ENCODE assay signal across 14 cellular contexts in genomic region chr6:154371337-154371736, GRCh38.
"Had no signal": no experiment of that assay in that cellular context is flagged by ENCODE, and none has a peak within 500 bp of the region (broad histone marks: within the 10 kb centered on the region; RNA-seq: fewer than 3 reads in every experiment).

No MANE protein-coding gene starts in this region.

- H3K27ac ChIP-seq: breast epithelium, foreskin keratinocyte, left lung, ovary, testis, upper lobe of right lung had no signal

- H3K9me3 ChIP-seq: left lung, ovary, testis, upper lobe of right lung had no signal

- H3K4me1 ChIP-seq: breast epithelium, testis, upper lobe of right lung had no signal

- ATAC-seq: activated T-cell treated with anti-CD3 and anti-CD28 coated beads, Interleukin-2, amount 50 U/mL, for 72 hours; esophagus mucosa; foreskin keratinocyte; stimulated activated naive CD8-positive, alpha-beta T cell treated with anti-CD3 and anti-CD28 coated beads, Interleukin-15, amount 100 ng/mL, for 72 hours had no signal

- H3K27me3 ChIP-seq: breast epithelium, dorsolateral prefrontal cortex, foreskin keratinocyte, left lung, ovary, testis, upper lobe of right lung had no signal

- DNase-seq: activated CD4-positive, alpha-beta memory T cell treated with anti-CD3 and anti-CD28 coated beads, Interleukin-2, amount 10 ng/mL, durations not matched to agents 7 days and 5 days; activated CD8-positive, alpha-beta memory T cell treated with anti-CD3 and anti-CD28 coated beads, Interleukin-2, amount 50 U/mL, for 4 hours; activated T-cell treated with anti-CD3 and anti-CD28 coated beads, Interleukin-2, amount 50 U/mL, for 72 hours; aorta; foreskin keratinocyte; left lung; ovary; stimulated activated CD4-positive, alpha-beta T cell treated with anti-CD3 and anti-CD28 coated beads, Interleukin-4, amount 100 ng/mL, for 24 hours; stimulated activated naive CD8-positive, alpha-beta T cell treated with anti-CD3 and anti-CD28 coated beads, Interleukin-15, amount 100 ng/mL, for 72 hours; testis; upper lobe of right lung had no signal

- H3K4me3 ChIP-seq: breast epithelium, left lung, ovary, testis, upper lobe of right lung had no signal

- H3K36me3 ChIP-seq: breast epithelium, left lung, ovary, upper lobe of right lung had no signal
